Comparison of ENCODE assay signal across 27 cellular contexts in genomic region chr14:91942946-91943345, GRCh38. TPM values are rescaled to one million over a fixed set of nuclear protein-coding genes. Genes with fewer than 3 reads are reported as not detected.
DNase-seq lines count a peak whose midpoint lies in the region; ATAC-seq, FAIRE-seq and TF ChIP-seq lines count a peak whose summit lies in the region.
"Had no signal": no experiment of that assay in that cellular context is flagged by ENCODE, and none has a peak within 500 bp of the region (broad histone marks: within the 10 kb centered on the region; RNA-seq: fewer than 3 reads in every experiment).

No MANE protein-coding gene starts in this region.

- TF ChIP-seq POLR2A in H54 (IDR thresholded peaks at IDR 0.05; ENCODE audit: low read depth, low read length): no peak

- intact Hi-C loops in ascending aorta (cut with DNase I): no loop called here

- peak overlapping the region; percentile 27 for H3K27ac Mint-ChIP-seq in chondrocyte (ENCODE audit: unreplicated experiment)
- H3K27ac Mint-ChIP-seq: CD4-positive, alpha-beta memory T cell; CD4-positive, CD25-positive, alpha-beta regulatory T cell had no signal

- H3K18ac ChIP-seq in mesenchymal stem cell (ENCODE audit: low read depth in 1 of 2, low read length in 2 of 2): no peak overlapping the region

- H3K36me3 ChIP-seq in HEK293 (ENCODE audit: control insufficient read depth in 2 of 2, insufficient read depth in 1 of 2, low read length in 2 of 2) (peaks cover 0 to 5% of the 10 kb centered on the region in 2 experiments; a peak in 1 of 3 replicates), ascending aorta (peaks cover 35 to 45% of the 10 kb centered on the region in 2 donors), mesenchymal stem cell (ENCODE audit: control insufficient read depth in 1 of 2, insufficient read depth in 2 of 2, low read depth in 1 of 2, low read length in 2 of 2) (peaks cover 0 to 35% of the 10 kb centered on the region in 2 experiments)
- H3K36me3 ChIP-seq: BE2C, BLaER1 had no signal

- DNase-seq in ascending aorta (ENCODE audit: low spot score in 2 of 2) (peak in 1 of 2 donors; percentile 27), chondrocyte (ENCODE audit: low spot score) (no peak), mesenchymal stem cell (no peak), H54 (ENCODE audit: insufficient read length, low spot score) (no peak), SW 1271 (lab: John Stamatoyannopoulos, UW) (no peak), foreskin fibroblast (no peak)
- DNase-seq: 8988T; ACHN; BE2C; C1 segment of cervical spinal cord; CD4-positive, alpha-beta memory T cell; CD8-positive, alpha-beta memory T cell; COR-L47; DMS 273 treated with DMSO at 0.1 percent for 48 hours; DMS153; DMS53; DMS79; EL; GDM1 had no signal

- no peak overlapping the region for H2BK5ac ChIP-seq in mesenchymal stem cell (ENCODE audit: low read depth, low read length, poor library complexity, severe bottlenecking)

- H3K27me3 ChIP-seq in ascending aorta (no peaks in the 10 kb centered on the region), mesenchymal stem cell (ENCODE audit: control insufficient read depth in 1 of 2, insufficient read depth in 1 of 2, low read length in 2 of 2) (no peaks in the 10 kb centered on the region)

- H3K27ac ChIP-seq in HEK293 (ENCODE audit: extremely low read depth, low read depth, low read length) (no peak overlapping the region), ascending aorta (peak overlapping the region; percentile 79 to 89), mesenchymal stem cell (ENCODE audit: low read length, poor library complexity, severe bottlenecking) (no peak overlapping the region)
- H3K27ac ChIP-seq: BLaER1 had no signal

- WGBS in mesenchymal stem cell: 96% methylated on average over 9 of the region's 9 CpGs

- no peaks in the 10 kb centered on the region for H3K79me1 ChIP-seq in mesenchymal stem cell (replicated peaks; ENCODE audit: low read length, poor library complexity, severe bottlenecking)

- H2BK15ac ChIP-seq in mesenchymal stem cell (ENCODE audit: low read depth, poor library complexity, severe bottlenecking): no peak overlapping the region

- peaks cover 71% of the 10 kb centered on the region for H3K4me1 Mint-ChIP-seq in chondrocyte (ENCODE audit: low read depth)

- H3K4me1 ChIP-seq in HEK293 (ENCODE audit: control insufficient read depth, insufficient read depth, low read length): peaks cover 6% of the 10 kb centered on the region; the same call in 1 of the 2 replicates
- peaks cover 19 to 57% of the 10 kb centered on the region in 2 donors for H3K4me1 ChIP-seq in ascending aorta
- H3K4me1 ChIP-seq in mesenchymal stem cell (ENCODE audit: control insufficient read depth, insufficient read depth, low read depth, low read length): no peaks in the 10 kb centered on the region
- H3K4me1 ChIP-seq: BE2C, BLaER1 had no signal

- no peak overlapping the region for H3K23ac ChIP-seq in mesenchymal stem cell (ENCODE audit: low read length in 2 of 2)

- H4K8ac ChIP-seq in mesenchymal stem cell (ENCODE audit: low read length): peak overlapping the region; percentile 21

- H3K4me2 ChIP-seq in mesenchymal stem cell (ENCODE audit: low read length, poor library complexity, severe bottlenecking): no peak overlapping the region
- H3K4me2 ChIP-seq: BLaER1 had no signal

- H3K9me3 ChIP-seq in HEK293 (ENCODE audit: control insufficient read depth, insufficient read depth, low read depth, low read length) (no peaks in the 10 kb centered on the region), ascending aorta (no peaks in the 10 kb centered on the region), mesenchymal stem cell (ENCODE audit: control insufficient read depth, low read length) (no peaks in the 10 kb centered on the region)
- H3K9me3 ChIP-seq: BE2C had no signal

- no peak overlapping the region for H3K14ac ChIP-seq in mesenchymal stem cell (ENCODE audit: low read length in 2 of 2)

- no peak for TF ChIP-seq CTCF in HEK293 (tag by site-specific recombination; IDR thresholded peaks at IDR 0.05)
- no peak for TF ChIP-seq CTCF in ascending aorta (IDR thresholded peaks at IDR 0.05)
- TF ChIP-seq CTCF in chondrocyte (IDR thresholded peaks at IDR 0.05): no peak
- TF ChIP-seq CTCF in foreskin fibroblast (IDR thresholded peaks at IDR 0.05; ENCODE audit: low read depth, low read length): no peak

- H3K36me3 Mint-ChIP-seq in chondrocyte (ENCODE audit: low read depth): peaks cover 50% of the 10 kb centered on the region
- H3K36me3 Mint-ChIP-seq: CD14-positive monocyte; CD4-positive, alpha-beta memory T cell; CD4-positive, CD25-positive, alpha-beta regulatory T cell had no signal

- H2AK5ac ChIP-seq in mesenchymal stem cell (ENCODE audit: low read length, severe bottlenecking): no peak overlapping the region

- H3K27me3 Mint-ChIP-seq in chondrocyte (ENCODE audit: low read depth): no peaks in the 10 kb centered on the region

- ATAC-seq in SK-N-SH treated with all-trans-retinoic acid at 6 μM for 48 hours: no peak

- H3K4me3 ChIP-seq in HEK293 (ENCODE audit: low read depth, low read length): no peak overlapping the region
- H3K4me3 ChIP-seq in ascending aorta: peak overlapping the region; percentile 53 to 75
- no peak overlapping the region for H3K4me3 ChIP-seq in mesenchymal stem cell (ENCODE audit: insufficient read depth in 1 of 2, low read depth in 1 of 2, low read length in 2 of 2)
- H3K4me3 ChIP-seq in foreskin fibroblast (ENCODE audit: low read depth in 1 of 2, low read length in 2 of 2): no peak overlapping the region
- H3K4me3 ChIP-seq: BLaER1 had no signal

- H4K91ac ChIP-seq in mesenchymal stem cell (ENCODE audit: low read length): no peak overlapping the region

- no peak overlapping the region for H2BK12ac ChIP-seq in mesenchymal stem cell (ENCODE audit: low read length in 2 of 2)

- H3K4me3 Mint-ChIP-seq in chondrocyte (ENCODE audit: unreplicated experiment): peak overlapping the region; percentile 99
- H3K4me3 Mint-ChIP-seq: CD14-positive monocyte; CD4-positive, alpha-beta memory T cell; CD4-positive, CD25-positive, alpha-beta regulatory T cell had no signal

- no peak overlapping the region for H3K9ac ChIP-seq in mesenchymal stem cell (ENCODE audit: low read length)
- H3K9ac ChIP-seq: BLaER1 had no signal

- CTCF ChIA-PET in HEK293 (lab: Yijun Ruan, JAX): interaction anchor here (0.8 kb wide), 1 partner anchor 456 kb away, joined by 4 read pairs; no protein-coding TSS in a partner anchor

- no peak overlapping the region for H2BK120ac ChIP-seq in mesenchymal stem cell (ENCODE audit: low read depth, low read length)

- no peak overlapping the region for H2AFZ ChIP-seq in mesenchymal stem cell (ENCODE audit: low read depth, low read length)

- POLR2A ChIA-PET in HEK293 (lab: Yijun Ruan, JAX): no interaction called here

- no peak overlapping the region for H3K4ac ChIP-seq in mesenchymal stem cell (ENCODE audit: low read depth in 1 of 2, low read length in 2 of 2)

- no peaks in the 10 kb centered on the region for H3K9me3 Mint-ChIP-seq in chondrocyte (ENCODE audit: low read depth)
- H3K9me3 Mint-ChIP-seq: CD14-positive monocyte; CD4-positive, alpha-beta memory T cell had no signal

- FAIRE-seq in H54 (lab: Jason Lieb, UNC): no peak
- FAIRE-seq: A204.1, GM12891, GM19239 had no signal

TF ChIP-seq in HEK293, 187 proteins besides CTCF, POLR2A, EP300 and RAD21:
- TF ChIP-seq ZFP41 (tag by site-specific recombination; IDR thresholded peaks at IDR 0.05; ENCODE audit: borderline replicate concordance) (no peak), GLIS1 (tag by site-specific recombination; IDR thresholded peaks at IDR 0.05) (peak; percentile 54)

TF ChIP-seq in SK-N-SH treated with all-trans-retinoic acid at 6 μM for 48 hours, 23 proteins besides CTCF, POLR2A, EP300 and RAD21 (continues in another document):
- TF ChIP-seq ZC3H10 (CRISPR knock-in tag; IDR thresholded peaks at IDR 0.05) (no peak), OSR1 (CRISPR knock-in tag; IDR thresholded peaks at IDR 0.05) (no peak), ARNTL (CRISPR knock-in tag; IDR thresholded peaks at IDR 0.05; ENCODE audit: borderline replicate concordance, low read depth) (no peak), GLIS3 (CRISPR knock-in tag; IDR thresholded peaks at IDR 0.05) (no peak), ZFP3 (CRISPR knock-in tag; IDR thresholded peaks at IDR 0.05) (no peak), ISL1 (CRISPR knock-in tag; IDR thresholded peaks at IDR 0.05) (no peak), CSDC2 (CRISPR knock-in tag; IDR thresholded peaks at IDR 0.05) (no peak), ZFP30 (CRISPR knock-in tag; IDR thresholded peaks at IDR 0.05) (no peak), ZNF8 (CRISPR knock-in tag; IDR thresholded peaks at IDR 0.05) (no peak)
- TF ChIP-seq, protein P1, sequence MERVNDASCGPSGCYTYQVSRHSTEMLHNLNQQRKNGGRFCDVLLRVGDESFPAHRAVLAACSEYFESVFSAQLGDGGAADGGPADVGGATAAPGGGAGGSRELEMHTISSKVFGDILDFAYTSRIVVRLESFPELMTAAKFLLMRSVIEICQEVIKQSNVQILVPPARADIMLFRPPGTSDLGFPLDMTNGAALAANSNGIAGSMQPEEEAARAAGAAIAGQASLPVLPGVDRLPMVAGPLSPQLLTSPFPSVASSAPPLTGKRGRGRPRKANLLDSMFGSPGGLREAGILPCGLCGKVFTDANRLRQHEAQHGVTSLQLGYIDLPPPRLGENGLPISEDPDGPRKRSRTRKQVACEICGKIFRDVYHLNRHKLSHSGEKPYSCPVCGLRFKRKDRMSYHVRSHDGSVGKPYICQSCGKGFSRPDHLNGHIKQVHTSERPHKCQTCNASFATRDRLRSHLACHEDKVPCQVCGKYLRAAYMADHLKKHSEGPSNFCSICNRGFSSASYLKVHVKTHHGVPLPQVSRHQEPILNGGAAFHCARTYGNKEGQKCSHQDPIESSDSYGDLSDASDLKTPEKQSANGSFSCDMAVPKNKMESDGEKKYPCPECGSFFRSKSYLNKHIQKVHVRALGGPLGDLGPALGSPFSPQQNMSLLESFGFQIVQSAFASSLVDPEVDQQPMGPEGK (CRISPR knock-in tag; IDR thresholded peaks at IDR 0.05; ENCODE audit: borderline replicate concordance): no peak
- TF ChIP-seq, protein P2, sequence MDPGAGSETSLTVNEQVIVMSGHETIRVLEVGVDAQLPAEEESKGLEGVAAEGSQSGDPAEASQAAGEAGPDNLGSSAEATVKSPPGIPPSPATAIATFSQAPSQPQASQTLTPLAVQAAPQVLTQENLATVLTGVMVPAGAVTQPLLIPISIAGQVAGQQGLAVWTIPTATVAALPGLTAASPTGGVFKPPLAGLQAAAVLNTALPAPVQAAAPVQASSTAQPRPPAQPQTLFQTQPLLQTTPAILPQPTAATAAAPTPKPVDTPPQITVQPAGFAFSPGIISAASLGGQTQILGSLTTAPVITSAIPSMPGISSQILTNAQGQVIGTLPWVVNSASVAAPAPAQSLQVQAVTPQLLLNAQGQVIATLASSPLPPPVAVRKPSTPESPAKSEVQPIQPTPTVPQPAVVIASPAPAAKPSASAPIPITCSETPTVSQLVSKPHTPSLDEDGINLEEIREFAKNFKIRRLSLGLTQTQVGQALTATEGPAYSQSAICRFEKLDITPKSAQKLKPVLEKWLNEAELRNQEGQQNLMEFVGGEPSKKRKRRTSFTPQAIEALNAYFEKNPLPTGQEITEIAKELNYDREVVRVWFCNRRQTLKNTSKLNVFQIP (CRISPR knock-in tag; IDR thresholded peaks at IDR 0.05; ENCODE audit: borderline replicate concordance, low read depth): no peak

RNA-seq across cellular contexts. Expression of gene FBLN5, which starts 4.5 kb away (rescaled TPM):
- total RNA-seq in ascending aorta (280 TPM), chondrocyte (1,189 to 1,311 TPM (median 1,232 TPM) in 3 replicates)
- polyA plus RNA-seq in mesenchymal stem cell (2013, experiment 1 of 2): 132 TPM
- polyA plus RNA-seq in mesenchymal stem cell (2013, experiment 2 of 2): 132 TPM

Comparison
In these comparisons a context has a peak if more than half of its experiments do, and no peak if none do; other contexts are left out.
1. H3K27ac ChIP-seq: peak in ascending aorta (2 of 2); none in HEK293 (single experiment) and mesenchymal stem cell (single experiment).
2. H3K4me3 ChIP-seq: peak in ascending aorta (2 of 2); none in HEK293 (single experiment), mesenchymal stem cell (0 of 2) and foreskin fibroblast (0 of 2).